15 cellular contexts compared by ENCODE assay signal in genomic region chr19:38076337-38076736, GRCh38.
"Had no signal": no experiment of that assay in that cellular context is flagged by ENCODE, and none has a peak within 500 bp of the region (broad histone marks: within the 10 kb centered on the region; RNA-seq: fewer than 3 reads in every experiment).

No MANE protein-coding gene starts in this region.

- DNase-seq: activated CD4-positive, alpha-beta memory T cell treated with anti-CD3 and anti-CD28 coated beads, Interleukin-2, amount 10 ng/mL, durations not matched to agents 7 days and 5 days; activated CD4-positive, alpha-beta T cell treated with anti-CD3 and anti-CD28 coated beads for 1 hour; activated gamma-delta T cell treated with Interleukin-2 at 50 U/mL for 16 hours; activated naive CD8-positive, alpha-beta T cell treated with anti-CD3 and anti-CD28 coated beads for 36 hours; activated T-cell treated with anti-CD3 and anti-CD28 coated beads, Interleukin-2, amount 50 U/mL, for 48 hours; brain microvascular endothelial cell; cerebellar nuclear complex; effector memory CD8-positive, alpha-beta T cell; nephron progenitor cell; ovary; stimulated activated CD4-positive, alpha-beta T cell treated with anti-CD3 and anti-CD28 coated beads, Interleukin-15, amount 100 ng/mL, for 24 hours; stimulated activated CD4-positive, alpha-beta T cell treated with anti-CD3 and anti-CD28 coated beads, Interleukin-4, amount 100 ng/mL, for 24 hours had no signal

- H3K4me1 ChIP-seq: gastroesophageal sphincter had no signal

- H3K36me3 ChIP-seq: ovary had no signal

- H3K27ac Mint-ChIP-seq: activated CD4-positive, alpha-beta memory T cell treated with anti-CD3 and anti-CD28 coated beads, Interleukin-2, amount 10 ng/mL, durations not matched to agents 7 days and 5 days; activated naive CD8-positive, alpha-beta T cell treated with anti-CD3 and anti-CD28 coated beads for 36 hours; dendritic cell treated with granulocyte-macrophage colony-stimulating factor and Interleukin-4, amounts not matched to agents 40 ng/mL and 50 ng/mL, for 4 days; effector memory CD8-positive, alpha-beta T cell; nephron progenitor cell had no signal

- H3K4me3 Mint-ChIP-seq: activated CD4-positive, alpha-beta memory T cell treated with anti-CD3 and anti-CD28 coated beads, Interleukin-2, amount 10 ng/mL, durations not matched to agents 7 days and 5 days; activated naive CD8-positive, alpha-beta T cell treated with anti-CD3 and anti-CD28 coated beads for 36 hours; dendritic cell treated with granulocyte-macrophage colony-stimulating factor and Interleukin-4, amounts not matched to agents 40 ng/mL and 50 ng/mL, for 4 days; effector memory CD8-positive, alpha-beta T cell; nephron progenitor cell had no signal

- H3K27me3 ChIP-seq: brain microvascular endothelial cell, gastroesophageal sphincter, ovary had no signal

- H3K9me3 ChIP-seq: ovary had no signal

- ATAC-seq: effector memory CD8-positive, alpha-beta T cell; gastroesophageal sphincter had no signal

- H3K27me3 Mint-ChIP-seq: activated CD4-positive, alpha-beta memory T cell treated with anti-CD3 and anti-CD28 coated beads, Interleukin-2, amount 10 ng/mL, durations not matched to agents 7 days and 5 days; activated naive CD8-positive, alpha-beta T cell treated with anti-CD3 and anti-CD28 coated beads for 36 hours; dendritic cell treated with granulocyte-macrophage colony-stimulating factor and Interleukin-4, amounts not matched to agents 40 ng/mL and 50 ng/mL, for 4 days; effector memory CD8-positive, alpha-beta T cell had no signal

- H3K4me3 ChIP-seq: gastroesophageal sphincter, ovary had no signal

- H3K27ac ChIP-seq: brain microvascular endothelial cell, epithelial cell of prostate, gastroesophageal sphincter, ovary had no signal
